Comparison of ENCODE assay signal across 1 cellular context in genomic region chr4:185805262-185805802, GRCh38.
TF ChIP-seq lines count a peak whose summit lies in the region.

No MANE protein-coding gene starts in this region.

TF ChIP-seq in HepG2, 621 proteins besides CTCF, POLR2A, EP300 and RAD21 (continues in another document):
- TF ChIP-seq HNF1A (IDR thresholded peaks at IDR 0.05; ENCODE audit: low read depth) (0 out of 2 replicates have a peak, but pooled peaks have one; percentile 27), HNF1A (CRISPR knock-in tag; IDR thresholded peaks at IDR 0.05; ENCODE audit: borderline replicate concordance) (no peak), ZNF331 (CRISPR knock-in tag; IDR thresholded peaks at IDR 0.05) (0 out of 2 replicates have a peak, but pooled peaks have one; percentile 48), MED8 (CRISPR knock-in tag; IDR thresholded peaks at IDR 0.05; ENCODE audit: insufficient replicate concordance) (peak; percentile 46), ZMYM4 (CRISPR knock-in tag; IDR thresholded peaks at IDR 0.05) (0 out of 2 replicates have a peak, but pooled peaks have one; percentile 45), POGZ (CRISPR knock-in tag; IDR thresholded peaks at IDR 0.05) (peak; percentile 52; the same call in 1 of the 2 replicates), SOX13 (IDR thresholded peaks at IDR 0.05) (no peak), SOX13 (CRISPR knock-in tag; conservative IDR thresholded peaks at IDR 0.05 in 1 of 2, IDR thresholded peaks at IDR 0.05 in 1 of 2) (peak in 1 of 2 experiments; percentile 65; a peak in 1 of 4 replicates), ZNF710 (CRISPR knock-in tag; IDR thresholded peaks at IDR 0.05; ENCODE audit: borderline replicate concordance) (peak; percentile 58; the same call in 1 of the 2 replicates), ZMYM3 (CRISPR knock-in tag; IDR thresholded peaks at IDR 0.05) (no peak), GPN1 (CRISPR knock-in tag; IDR thresholded peaks at IDR 0.05; ENCODE audit: borderline replicate concordance) (no peak), SIX4 (CRISPR knock-in tag; IDR thresholded peaks at IDR 0.05) (0 out of 2 replicates have a peak, but pooled peaks have one; percentile 21), ZKSCAN8 (CRISPR knock-in tag; IDR thresholded peaks at IDR 0.05; ENCODE audit: borderline replicate concordance) (0 out of 2 replicates have a peak, but pooled peaks have one; percentile 26), ZFP82 (CRISPR knock-in tag; IDR thresholded peaks at IDR 0.05; ENCODE audit: borderline replicate concordance) (no peak), TFAP4 (IDR thresholded peaks at IDR 0.05; ENCODE audit: borderline replicate concordance, low read depth) (no peak), FOXA1 (IDR thresholded peaks at IDR 0.05) (no peak), FOXA1 (CRISPR knock-in tag; IDR thresholded peaks at IDR 0.05) (peak; percentile 69), ZNF883 (CRISPR knock-in tag; IDR thresholded peaks at IDR 0.05; ENCODE audit: not compliant biosample characterization) (no peak), ERF (CRISPR knock-in tag; IDR thresholded peaks at IDR 0.05) (0 out of 2 replicates have a peak, but pooled peaks have one; percentile 31), CREM (IDR thresholded peaks at IDR 0.05) (peak; percentile 48; the same call in 1 of the 2 replicates), CREM (CRISPR knock-in tag; IDR thresholded peaks at IDR 0.05) (no peak), XRCC5 (optimal IDR thresholded peaks at IDR 0.05; ENCODE audit: low read length) (no peak), ASH2L (IDR thresholded peaks at IDR 0.05; ENCODE audit: insufficient read length, low read depth, low read length) (peak; percentile 25), ARID5B (CRISPR knock-in tag; IDR thresholded peaks at IDR 0.05) (peak; percentile 70), MLX (CRISPR knock-in tag; IDR thresholded peaks at IDR 0.05) (0 out of 2 replicates have a peak, but pooled peaks have one; percentile 41), RNF219 (CRISPR knock-in tag; IDR thresholded peaks at IDR 0.05) (no peak), PPARG (CRISPR knock-in tag; conservative IDR thresholded peaks at IDR 0.05) (no peak), DPF2 (CRISPR knock-in tag; IDR thresholded peaks at IDR 0.05; ENCODE audit: borderline replicate concordance, low read depth) (no peak), TEAD3 (CRISPR knock-in tag; optimal IDR thresholded peaks at IDR 0.05; ENCODE audit: borderline replicate concordance) (peak; percentile 62), POLR2AphosphoS5 (IDR thresholded peaks at IDR 0.05; ENCODE audit: low read depth, low read length) (no peak), FOXO1 (CRISPR knock-in tag; IDR thresholded peaks at IDR 0.05) (0 out of 2 replicates have a peak, but pooled peaks have one; percentile 10), ZNF282 (IDR thresholded peaks at IDR 0.05; ENCODE audit: partially characterized antibody) (no peak), ZNF24 (IDR thresholded peaks at IDR 0.05) (peak; percentile 85), IRF2 (CRISPR knock-in tag; IDR thresholded peaks at IDR 0.05) (peak; percentile 54; the same call in 1 of the 2 replicates), ETV5 (CRISPR knock-in tag; IDR thresholded peaks at IDR 0.05; ENCODE audit: borderline replicate concordance) (peak; percentile 74), ZNF20 (CRISPR knock-in tag; IDR thresholded peaks at IDR 0.05) (no peak), RXRB (CRISPR knock-in tag; IDR thresholded peaks at IDR 0.05; ENCODE audit: borderline replicate concordance) (0 out of 2 replicates have a peak, but pooled peaks have one; percentile 32), FOXP4 (CRISPR knock-in tag; IDR thresholded peaks at IDR 0.05) (peak; percentile 84), CEBPG (CRISPR knock-in tag; IDR thresholded peaks at IDR 0.05) (peak; percentile 42; the same call in 1 of the 2 replicates), TBX2 (CRISPR knock-in tag; IDR thresholded peaks at IDR 0.05; ENCODE audit: borderline replicate concordance) (0 out of 2 replicates have a peak, but pooled peaks have one; percentile 21), ZFP37 (CRISPR knock-in tag; IDR thresholded peaks at IDR 0.05; ENCODE audit: borderline replicate concordance) (no peak), MED1 (CRISPR knock-in tag; IDR thresholded peaks at IDR 0.05) (peak; percentile 39; the same call in 1 of the 2 replicates), PAXIP1 (CRISPR knock-in tag; conservative IDR thresholded peaks at IDR 0.05) (peak; percentile 56), MATR3 (CRISPR knock-in tag; IDR thresholded peaks at IDR 0.05) (no peak)
